18 cellular contexts compared by ENCODE assay signal in genomic region chr17:30234296-30234695, GRCh38. TPM values are rescaled to one million over a fixed set of nuclear protein-coding genes. Genes with fewer than 3 reads are reported as not detected.
"Had no signal": no experiment of that assay in that cellular context is flagged by ENCODE, and none has a peak within 500 bp of the region (broad histone marks: within the 10 kb centered on the region; RNA-seq: fewer than 3 reads in every experiment).

No MANE protein-coding gene starts in this region.

- H3K36me3 Mint-ChIP-seq: immature natural killer cell had no signal

- DNase-seq: effector memory CD8-positive, alpha-beta T cell; esophagus squamous epithelium; foreskin fibroblast; glutamatergic neuron; immature natural killer cell; kidney; left cardiac atrium; left ventricle myocardium inferior; mesendoderm; naive thymus-derived CD8-positive, alpha-beta T cell; right cardiac atrium; small intestine; stimulated activated CD4-positive, alpha-beta T cell treated with anti-CD3 and anti-CD28 coated beads, Interleukin-2, amount 100 ng/mL, for 48 hours; stimulated activated naive CD4-positive, alpha-beta T cell treated with Interleukin-2 at 50 U/mL for 16 hours had no signal

- H3K9me3 Mint-ChIP-seq: dendritic cell treated with granulocyte-macrophage colony-stimulating factor and Interleukin-4, amounts not matched to agents 40 ng/mL and 50 ng/mL, for 4 days; effector memory CD8-positive, alpha-beta T cell; immature natural killer cell; naive thymus-derived CD8-positive, alpha-beta T cell; neural crest cell had no signal

- H3K4me3 Mint-ChIP-seq: dendritic cell treated with granulocyte-macrophage colony-stimulating factor and Interleukin-4, amounts not matched to agents 40 ng/mL and 50 ng/mL, for 4 days had no signal

- H3K27ac Mint-ChIP-seq: dendritic cell treated with granulocyte-macrophage colony-stimulating factor and Interleukin-4, amounts not matched to agents 40 ng/mL and 50 ng/mL, for 4 days; effector memory CD8-positive, alpha-beta T cell; immature natural killer cell had no signal

- ATAC-seq: effector memory CD8-positive, alpha-beta T cell; gastroesophageal sphincter; left cardiac atrium; naive thymus-derived CD8-positive, alpha-beta T cell; right cardiac atrium had no signal

RNA-seq across cellular contexts. Expression of gene SLC6A4, which starts 1.2 kb away (rescaled TPM):
- total RNA-seq: epithelial cell of proximal tubule; naive thymus-derived CD8-positive, alpha-beta T cell; neural crest cell had no signal
